In genomic region chr12:95790912-95791849, GRCh38 we compare ENCODE assay signal across 8 cellular contexts. TPM values are rescaled to one million over a fixed set of nuclear protein-coding genes. Genes with fewer than 3 reads are reported as not detected.
DNase-seq lines count a peak whose midpoint lies in the region; ATAC-seq and TF ChIP-seq lines count a peak whose summit lies in the region.

No MANE protein-coding gene starts in this region.

- no peaks in the 10 kb centered on the region for H3K36me3 Mint-ChIP-seq in WTC11
- peaks cover 8% of the 10 kb centered on the region for H3K36me3 Mint-ChIP-seq in effector memory CD8-positive, alpha-beta T cell (ENCODE audit: insufficient read depth)

- intact Hi-C loops in mucosa of descending colon (cut with DNase I, micrococcal nuclease): no loop called here
- intact Hi-C loops in tibial artery (cut with DNase I; ENCODE audit: low total_unique reads): no loop called here

- peaks cover 77% of the 10 kb centered on the region for H3K27me3 Mint-ChIP-seq in WTC11 (ENCODE audit: low read depth)
- peaks cover 25 to 42% of the 10 kb centered on the region in 2 donors for H3K27me3 Mint-ChIP-seq in effector memory CD8-positive, alpha-beta T cell

- H3K27me3 ChIP-seq in tibial artery: no peaks in the 10 kb centered on the region

- CTCF ChIA-PET in WTC11 (lab: Charles Lee): interaction anchor here (1.0 kb wide), 1 partner anchor 257 kb away, joined by 3 read pairs; no protein-coding TSS in a partner anchor

- H3K27ac Mint-ChIP-seq in WTC11: no peak overlapping the region
- peak overlapping the region; percentile 60 to 96 for H3K27ac Mint-ChIP-seq in effector memory CD8-positive, alpha-beta T cell

- H3K9me3 Mint-ChIP-seq in WTC11: no peaks in the 10 kb centered on the region
- H3K9me3 Mint-ChIP-seq in effector memory CD8-positive, alpha-beta T cell: no peaks in the 10 kb centered on the region

- H3K9me3 ChIP-seq in mucosa of descending colon (no peaks in the 10 kb centered on the region), tibial artery (no peaks in the 10 kb centered on the region)

- peaks cover 18% of the 10 kb centered on the region for H3K4me1 Mint-ChIP-seq in WTC11
- H3K4me1 Mint-ChIP-seq in effector memory CD8-positive, alpha-beta T cell (ENCODE audit: low read depth in 2 of 2): peaks cover 0 to 14% of the 10 kb centered on the region in 2 donors

- peak overlapping the region; percentile 81 for H3K4me3 Mint-ChIP-seq in WTC11
- peak overlapping the region; percentile 88 to 93 for H3K4me3 Mint-ChIP-seq in effector memory CD8-positive, alpha-beta T cell

- no peaks in the 10 kb centered on the region for H3K4me1 ChIP-seq in mucosa of descending colon (ENCODE audit: low read depth)
- H3K4me1 ChIP-seq in tibial artery: peaks cover 0 to 37% (median 13%) of the 10 kb centered on the region in 4 donors

- ATAC-seq in WTC11: peak; percentile 27
- ATAC-seq in effector memory CD8-positive, alpha-beta T cell (replicated peaks): peak; percentile 77
- peak; percentile 45 for ATAC-seq in mucosa of descending colon

- TF ChIP-seq CTCF in WTC11 (IDR thresholded peaks at IDR 0.05) (no peak), mucosa of descending colon (IDR thresholded peaks at IDR 0.05) (no peak), tibial artery (IDR thresholded peaks at IDR 0.05) (no peak)

- H3K4me3 ChIP-seq in mucosa of descending colon (peak overlapping the region; percentile 56), tibial artery (peak overlapping the region; percentile 66 to 91)

- POLR2A ChIA-PET in WTC11 (lab: Charles Lee): interaction anchor here (0.5 kb wide), 1 partner anchor 772 kb away, joined by 3 read pairs; no protein-coding TSS in a partner anchor

- peak; percentile 40 for DNase-seq in stimulated activated CD4-positive, alpha-beta T cell treated with anti-CD3 and anti-CD28 coated beads, Interleukin-15, amount 100 ng/mL, for 24 hours
- no peak for DNase-seq in stimulated activated CD4-positive, alpha-beta T cell treated with anti-CD3 and anti-CD28 coated beads, Interleukin-1b, Interleukin-23, amount 100 ng/mL, for 48 hours
- DNase-seq in WTC11 (ENCODE audit: low spot score) (peak; percentile 42), mucosa of descending colon (peak; percentile 39 to 61 (median 52)), tibial artery (peak in 1 of 2 donors; percentile 69), Kasumi-1 (lab: John Stamatoyannopoulos, UW) (no peak), NCI-H2107 treated with DMSO at 0.1 percent for 48 hours (lab: John Stamatoyannopoulos, UW; ENCODE audit: unreplicated experiment) (no peak)
- DNase-seq in effector memory CD8-positive, alpha-beta T cell: peak; percentile 15 to 57 (median 54)

- H3K27ac ChIP-seq in tibial artery: peak overlapping the region; percentile 92 to 93

- H3K36me3 ChIP-seq in mucosa of descending colon (ENCODE audit: low read depth): no peaks in the 10 kb centered on the region
- H3K36me3 ChIP-seq in tibial artery: no peaks in the 10 kb centered on the region

TF ChIP-seq in WTC11, 78 proteins besides CTCF, POLR2A, EP300 and RAD21 (continues in another document):
- TF ChIP-seq ZNF138 (CRISPR knock-in tag; conservative IDR thresholded peaks at IDR 0.05) (no peak), JAZF1 (CRISPR knock-in tag; IDR thresholded peaks at IDR 0.05) (no peak), ZNF512 (CRISPR knock-in tag; IDR thresholded peaks at IDR 0.05; ENCODE audit: borderline replicate concordance) (no peak), CBFB (CRISPR knock-in tag; IDR thresholded peaks at IDR 0.05; ENCODE audit: low read depth) (no peak), ZNF219 (CRISPR knock-in tag; IDR thresholded peaks at IDR 0.05; ENCODE audit: borderline replicate concordance) (no peak), ZBTB43 (CRISPR knock-in tag; IDR thresholded peaks at IDR 0.05) (peak; percentile 58; the same call in 1 of the 2 replicates), FOXJ3 (CRISPR knock-in tag; IDR thresholded peaks at IDR 0.05; ENCODE audit: borderline replicate concordance) (no peak), E2F4 (CRISPR knock-in tag; IDR thresholded peaks at IDR 0.05; ENCODE audit: borderline replicate concordance, low read depth) (no peak), ZNF232 (CRISPR knock-in tag; IDR thresholded peaks at IDR 0.05) (no peak), ELF4 (CRISPR knock-in tag; IDR thresholded peaks at IDR 0.05; ENCODE audit: low read depth) (no peak), TEAD1 (CRISPR knock-in tag; IDR thresholded peaks at IDR 0.05) (no peak), MLX (CRISPR knock-in tag; IDR thresholded peaks at IDR 0.05) (no peak), ZNF423 (CRISPR knock-in tag; IDR thresholded peaks at IDR 0.05) (peak; percentile 50), AR (CRISPR knock-in tag; IDR thresholded peaks at IDR 0.05) (no peak), PRRX2 (CRISPR knock-in tag; IDR thresholded peaks at IDR 0.05) (no peak), RELA (CRISPR knock-in tag; IDR thresholded peaks at IDR 0.05; ENCODE audit: borderline replicate concordance) (no peak), SP1 (CRISPR knock-in tag; conservative IDR thresholded peaks at IDR 0.05) (0 out of 2 replicates have a peak, but pooled peaks have one; percentile 32), PREB (CRISPR knock-in tag; IDR thresholded peaks at IDR 0.05; ENCODE audit: borderline replicate concordance) (no peak), IRF2 (CRISPR knock-in tag; IDR thresholded peaks at IDR 0.05; ENCODE audit: borderline replicate concordance, low read depth) (no peak)

RNA-seq across cellular contexts. Expression of gene NTN4, which starts 0.6 kb away (rescaled TPM):
- total RNA-seq in WTC11 (2021): 1.9 to 2.7 TPM (median 2.1 TPM) in 3 replicates
- 10 to 100 TPM; 15.9 to 34.7 (median 19.8) TPM for total RNA-seq in mucosa of descending colon

Comparison
In these comparisons a context has a peak if more than half of its experiments do, and no peak if none do; other contexts are left out.
1. DNase-seq: peak in stimulated activated CD4-positive, alpha-beta T cell treated with anti-CD3 and anti-CD28 coated beads, Interleukin-15, amount 100 ng/mL, for 24 hours (single experiment), WTC11 (single experiment), effector memory CD8-positive, alpha-beta T cell (3 of 3) and mucosa of descending colon (3 of 3); none in stimulated activated CD4-positive, alpha-beta T cell treated with anti-CD3 and anti-CD28 coated beads, Interleukin-1b, Interleukin-23, amount 100 ng/mL, for 48 hours (single experiment), Kasumi-1 (0 of 2) and NCI-H2107 treated with DMSO at 0.1 percent for 48 hours (single experiment).
2. ATAC-seq: peak in every context shown above with its lines; median percentile 77 in effector memory CD8-positive, alpha-beta T cell; 45 in mucosa of descending colon; 27 in WTC11.